8 cellular contexts compared by ENCODE assay signal in the genomic region with DNA sequence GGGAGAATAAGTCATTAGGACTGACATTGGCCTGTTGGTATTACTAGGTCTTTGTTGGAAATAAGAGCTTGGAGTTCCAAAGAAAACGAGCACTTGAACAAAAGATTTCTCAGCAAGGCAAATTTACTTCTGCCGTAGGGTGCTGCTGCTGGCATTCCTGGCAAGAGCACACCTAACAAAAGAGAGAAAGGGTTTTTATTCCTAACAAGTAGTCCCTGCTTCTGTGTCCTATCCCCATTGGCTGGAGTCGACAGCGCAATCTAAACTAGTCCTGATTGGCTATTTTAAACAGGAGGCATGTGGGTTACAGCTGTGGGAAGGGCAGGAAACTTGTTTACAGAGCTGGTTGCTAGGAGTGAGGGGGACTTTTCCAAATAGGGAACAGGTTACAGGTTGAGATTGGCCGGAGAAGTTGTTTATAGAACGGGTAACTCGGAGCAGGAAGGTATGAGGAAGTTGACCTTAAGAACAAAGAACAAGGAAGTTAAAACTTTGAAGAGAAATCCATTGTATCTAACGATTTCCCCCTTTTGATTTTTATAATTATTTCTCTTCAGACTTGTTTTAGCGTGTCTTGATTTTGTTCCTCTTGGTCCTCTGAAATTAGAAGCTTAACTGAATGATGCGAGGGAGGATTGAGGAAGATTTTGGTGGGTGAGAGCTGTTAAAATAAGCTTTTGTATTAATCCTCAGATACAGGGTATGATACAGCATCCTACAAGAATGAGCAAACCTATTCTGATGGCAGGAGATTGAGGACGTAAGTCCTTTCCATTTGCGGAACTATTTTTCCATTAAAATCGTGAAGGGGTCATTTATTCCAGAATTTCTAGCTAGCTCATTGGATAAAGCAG. TPM values are rescaled to one million over a fixed set of nuclear protein-coding genes. Genes with fewer than 3 reads are reported as not detected.
DNase-seq lines count a peak whose midpoint lies in the region; ATAC-seq and TF ChIP-seq lines count a peak whose summit lies in the region.

No MANE protein-coding gene starts in this region.

- TF ChIP-seq CTCF in fibroblast of lung (conservative IDR thresholded peaks at IDR 0.05 in 1 of 2, IDR thresholded peaks at IDR 0.05 in 1 of 2; ENCODE audit: low read depth in 1 of 2, low read length in 2 of 2) (no peak), spleen (IDR thresholded peaks at IDR 0.05 in 8 of 11, conservative IDR thresholded peaks at IDR 0.05 in 3 of 11) (no peak)

- no peak for ATAC-seq in GM18502 (IDR thresholded peaks at IDR 0.05; ENCODE audit: poor library complexity, unreplicated experiment)

- DNase-seq in activated T-cell treated with anti-CD3 and anti-CD28 coated beads, Interleukin-2, amount 50 U/mL, for 24 hours: no peak
- DNase-seq in activated T-cell treated with anti-CD3 and anti-CD28 coated beads for 4 hours (no peak), SKM-1 (lab: John Stamatoyannopoulos, UW; ENCODE audit: unreplicated experiment) (peak; percentile 91), fibroblast of lung (ENCODE audit: low read depth in 2 of 2) (peak; percentile 38 to 53), spleen (no peak), NCI-H2196 treated with DMSO at 0.1 percent for 48 hours (lab: John Stamatoyannopoulos, UW; ENCODE audit: unreplicated experiment) (no peak), DMS153 (lab: John Stamatoyannopoulos, UW) (no peak)

- peaks cover 5% of the 10 kb centered on the region for H4K20me1 ChIP-seq in fibroblast of lung (ENCODE audit: control insufficient read depth, extremely low read depth, insufficient read depth, low read length)

- peak overlapping the region; percentile 81 for H3K4me2 ChIP-seq in fibroblast of lung (ENCODE audit: extremely low read depth, insufficient read depth, low read length)

- intact Hi-C loops in spleen (cut with DNase I; ENCODE audit: low total_unique reads): no loop called here

- peaks cover 12% of the 10 kb centered on the region for H3K9me3 ChIP-seq in fibroblast of lung (ENCODE audit: control insufficient read depth, insufficient read depth, low read depth, low read length)
- H3K9me3 ChIP-seq in spleen: peaks cover 3 to 67% (median 63%) of the 10 kb centered on the region in 8 donors

- peaks cover 89% of the 10 kb centered on the region for H3K79me2 ChIP-seq in fibroblast of lung (ENCODE audit: control insufficient read depth, insufficient read depth, low read length)

- H3K27me3 ChIP-seq in fibroblast of lung (ENCODE audit: control insufficient read depth, insufficient read depth, low read length) (no peaks in the 10 kb centered on the region), spleen (replicated peaks in 1 of 7) (no peaks in the 10 kb centered on the region)

- no peaks in the 10 kb centered on the region for H3K9me3 Mint-ChIP-seq in activated T-cell treated with anti-CD3 and anti-CD28 coated beads, Interleukin-2, amount 50 U/mL, for 24 hours

- TF ChIP-seq POLR2A in spleen (IDR thresholded peaks at IDR 0.05): no peak

- H2AFZ ChIP-seq in fibroblast of lung (ENCODE audit: low read length): no peak overlapping the region

- H3K27ac Mint-ChIP-seq in activated T-cell treated with anti-CD3 and anti-CD28 coated beads, Interleukin-2, amount 50 U/mL, for 24 hours: peak overlapping the region; percentile 100

- H3K27ac ChIP-seq in fibroblast of lung (ENCODE audit: insufficient read depth, low read length) (no peak overlapping the region), spleen (peak overlapping the region; percentile 13 to 99 (median 98))

- peaks cover 61% of the 10 kb centered on the region for H3K4me1 Mint-ChIP-seq in activated T-cell treated with anti-CD3 and anti-CD28 coated beads, Interleukin-2, amount 50 U/mL, for 24 hours (ENCODE audit: low read depth)

- H3K4me3 ChIP-seq in fibroblast of lung (replicated peaks in 1 of 4; ENCODE audit: control extremely low read depth in 1 of 4, insufficient read depth in 1 of 4, low read depth in 3 of 4, low read length in 4 of 4): peak overlapping the region; percentile 44 to 100 (median 80)
- H3K4me3 ChIP-seq in spleen: peak overlapping the region in 7 of 8 donors; percentile 7 to 88 (median 78)

- no peak overlapping the region for H3K9ac ChIP-seq in fibroblast of lung (ENCODE audit: insufficient read depth, low read length)

- peaks cover 47% of the 10 kb centered on the region for H3K36me3 ChIP-seq in fibroblast of lung (ENCODE audit: control insufficient read depth, insufficient read depth, low read length)
- peaks cover 18 to 74% (median 69%) of the 10 kb centered on the region in 6 donors for H3K36me3 ChIP-seq in spleen

- H3K4me1 ChIP-seq in fibroblast of lung (ENCODE audit: control insufficient read depth, extremely low read depth, insufficient read depth, low read length) (no peaks in the 10 kb centered on the region), spleen (peaks cover 15 to 86% (median 63%) of the 10 kb centered on the region in 6 donors)

- H3K27me3 Mint-ChIP-seq in activated T-cell treated with anti-CD3 and anti-CD28 coated beads, Interleukin-2, amount 50 U/mL, for 24 hours: no peaks in the 10 kb centered on the region

- WGBS in spleen, 5 donors: 53 to 66% (median 53%) methylated on average over 13 of the region's 13 CpGs

- peak overlapping the region; percentile 98 for H3K4me3 Mint-ChIP-seq in activated T-cell treated with anti-CD3 and anti-CD28 coated beads, Interleukin-2, amount 50 U/mL, for 24 hours

- peaks cover 95% of the 10 kb centered on the region for H3K36me3 Mint-ChIP-seq in activated T-cell treated with anti-CD3 and anti-CD28 coated beads, Interleukin-2, amount 50 U/mL, for 24 hours (ENCODE audit: low read depth)

RNA-seq across cellular contexts. Expression of gene ZNFX1, which starts 3.4 kb away (rescaled TPM):
- total RNA-seq in fibroblast of lung (29.5 and 46.2 TPM in 2 replicates), spleen (10 to 100 TPM; 48.0 to 68.9 (median 54.9) TPM)
- polyA plus RNA-seq in fibroblast of lung (13.7 and 13.9 TPM in 2 replicates), spleen (10 to 100 TPM in 1 of 3 donors, 1 to 10 TPM in 2; 5.8 to 11.9 (median 6.6) TPM)
- 27.4 and 33.1 TPM in 2 replicates for polyA plus RNA-seq in fibroblast of lung (2012)
- 99.6 and 104 TPM in 2 replicates for polyA minus RNA-seq in fibroblast of lung (ENCODE audit: low replicate concordance)

Comparison
In these comparisons a context has a peak if more than half of its experiments do, and no peak if none do; other contexts are left out.
1. DNase-seq: peak in SKM-1 (single experiment) and fibroblast of lung (2 of 2); none in activated T-cell treated with anti-CD3 and anti-CD28 coated beads, Interleukin-2, amount 50 U/mL, for 24 hours (single experiment), activated T-cell treated with anti-CD3 and anti-CD28 coated beads for 4 hours (single experiment), spleen (single experiment), NCI-H2196 treated with DMSO at 0.1 percent for 48 hours (single experiment) and DMS153 (single experiment).